In genomic region chr10:127813290-127813689, GRCh38 we compare ENCODE assay signal across 10 cellular contexts.
DNase-seq lines count a peak whose midpoint lies in the region; ATAC-seq and TF ChIP-seq lines count a peak whose summit lies in the region.
"Had no signal": no experiment of that assay in that cellular context is flagged by ENCODE, and none has a peak within 500 bp of the region (broad histone marks: within the 10 kb centered on the region; RNA-seq: fewer than 3 reads in every experiment).

No MANE protein-coding gene starts in this region.

- in situ Hi-C loops in ACHN (cut with HindIII; ENCODE audit: low pct_ligation_motif_present, low pct_unique_long_range_greater_than_20kb, low sequenced_read_pairs) = no loop called here

- no peak for TF ChIP-seq POLR2A in right lobe of liver (IDR thresholded peaks at IDR 0.05)

- H3K4me3 Mint-ChIP-seq in stimulated activated naive CD8-positive, alpha-beta T cell treated with anti-CD3 and anti-CD28 coated beads, Interleukin-15, amount 100 ng/mL, for 72 hours = no peak overlapping the region

- H3K36me3 ChIP-seq in right lobe of liver = no peaks in the 10 kb centered on the region

- H3K27me3 ChIP-seq in right lobe of liver = no peaks in the 10 kb centered on the region

- DNase-seq in ACHN = peak; percentile 36
- DNase-seq in HT1080 (ENCODE audit: low read depth) = peak; percentile 18
- peak; percentile 4 for DNase-seq in cerebellar cortex (ENCODE audit: low spot score)
- no peak for DNase-seq in right lobe of liver
- DNase-seq in activated CD4-positive, alpha-beta T cell treated with anti-CD3 and anti-CD28 coated beads for 4 hours = no peak
- no peak for DNase-seq in stimulated activated naive CD8-positive, alpha-beta T cell treated with anti-CD3 and anti-CD28 coated beads, Interleukin-15, amount 100 ng/mL, for 72 hours
- DNase-seq: effector memory CD4-positive, alpha-beta T cell; NCI-H2107 had no signal

- no peak overlapping the region for H3K27ac ChIP-seq in right lobe of liver

- H3K9me3 Mint-ChIP-seq in stimulated activated naive CD8-positive, alpha-beta T cell treated with anti-CD3 and anti-CD28 coated beads, Interleukin-15, amount 100 ng/mL, for 72 hours = no peaks in the 10 kb centered on the region

- ATAC-seq in right lobe of liver (no peak), GM19397 (IDR thresholded peaks at IDR 0.05; ENCODE audit: unreplicated experiment) (no peak), HG02970 (IDR thresholded peaks at IDR 0.05; ENCODE audit: low FRiP score, unreplicated experiment) (no peak)
- no peak for ATAC-seq in stimulated activated naive CD8-positive, alpha-beta T cell treated with anti-CD3 and anti-CD28 coated beads, Interleukin-15, amount 100 ng/mL, for 72 hours

- peaks cover 6% of the 10 kb centered on the region for H3K27me3 Mint-ChIP-seq in stimulated activated naive CD8-positive, alpha-beta T cell treated with anti-CD3 and anti-CD28 coated beads, Interleukin-15, amount 100 ng/mL, for 72 hours

- H3K4me3 ChIP-seq in right lobe of liver = no peak overlapping the region

- WGBS in right lobe of liver (ENCODE audit: insufficient coverage, low coverage, low lambda C conversion rate, missing lambda C conversion rate) = 27% methylated on average over 2 of the region's 2 CpGs

- H3K27ac Mint-ChIP-seq in stimulated activated naive CD8-positive, alpha-beta T cell treated with anti-CD3 and anti-CD28 coated beads, Interleukin-15, amount 100 ng/mL, for 72 hours = no peak overlapping the region

- H3K9me3 ChIP-seq in right lobe of liver = no peaks in the 10 kb centered on the region

- TF ChIP-seq CTCF in right lobe of liver (IDR thresholded peaks at IDR 0.05) = peak in 3 of 4 donors; percentile 22 to 28 (median 23)

- H3K4me1 Mint-ChIP-seq in stimulated activated naive CD8-positive, alpha-beta T cell treated with anti-CD3 and anti-CD28 coated beads, Interleukin-15, amount 100 ng/mL, for 72 hours = no peaks in the 10 kb centered on the region

- no peaks in the 10 kb centered on the region for H3K4me1 ChIP-seq in right lobe of liver

- intact Hi-C loops in right lobe of liver (cut with DNase I) = no loop called here

Comparison
In these comparisons a context has a peak if more than half of its experiments do, and no peak if none do; other contexts are left out.
1. DNase-seq: peak in ACHN (single experiment), HT1080 (single experiment) and cerebellar cortex (single experiment); none in right lobe of liver (0 of 3), activated CD4-positive, alpha-beta T cell treated with anti-CD3 and anti-CD28 coated beads for 4 hours (0 of 2) and stimulated activated naive CD8-positive, alpha-beta T cell treated with anti-CD3 and anti-CD28 coated beads, Interleukin-15, amount 100 ng/mL, for 72 hours (0 of 2).